ENCODE assay signal across 1 cellular context in the genomic region with DNA sequence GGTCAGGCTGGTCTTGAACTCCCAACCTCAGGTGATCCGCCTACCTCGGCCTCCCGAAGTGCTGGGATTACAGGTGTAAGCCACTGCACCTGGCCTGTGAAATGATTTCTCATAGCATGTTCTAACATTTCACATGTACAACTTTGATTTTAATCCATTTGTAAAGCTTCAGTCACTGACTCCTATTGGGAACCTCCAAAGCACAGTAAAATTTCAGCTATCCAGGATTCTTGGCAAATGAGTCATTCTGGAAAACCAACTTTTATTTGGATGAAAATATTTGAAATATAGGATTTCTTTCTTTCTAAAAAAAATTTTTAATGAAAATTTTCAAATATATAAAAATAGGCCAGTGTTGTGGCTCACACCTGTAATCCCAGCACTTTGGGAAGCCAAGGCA.
TF ChIP-seq lines count a peak whose summit lies in the region.

No MANE protein-coding gene starts in this region.

TF ChIP-seq in IMR-90, 13 proteins besides CTCF, POLR2A, EP300 and RAD21:
- TF ChIP-seq USF2 (IDR thresholded peaks at IDR 0.05; ENCODE audit: low read depth, low read length), result no peak
- no peak for TF ChIP-seq ELK1 (IDR thresholded peaks at IDR 0.05; ENCODE audit: borderline replicate concordance, low read depth, low read length)
- TF ChIP-seq CHD1 (IDR thresholded peaks at IDR 0.05; ENCODE audit: low read depth, low read length), result no peak
- TF ChIP-seq MAFK (IDR thresholded peaks at IDR 0.05; ENCODE audit: low read depth, low read length), result no peak
- no peak for TF ChIP-seq FOS (IDR thresholded peaks at IDR 0.05; ENCODE audit: low read depth, low read length)
- no peak for TF ChIP-seq SMC3 (IDR thresholded peaks at IDR 0.05; ENCODE audit: low read depth, low read length)
- TF ChIP-seq BHLHE40 (IDR thresholded peaks at IDR 0.05; ENCODE audit: low read depth, low read length), result no peak
- TF ChIP-seq CEBPB (IDR thresholded peaks at IDR 0.05; ENCODE audit: low read depth, low read length), result no peak
- TF ChIP-seq RFX5 (IDR thresholded peaks at IDR 0.05; ENCODE audit: low read depth, low read length), result no peak
- TF ChIP-seq MAZ (IDR thresholded peaks at IDR 0.05; ENCODE audit: borderline replicate concordance, low read depth, low read length), result no peak
- TF ChIP-seq NFE2L2 (IDR thresholded peaks at IDR 0.05; ENCODE audit: low read depth, low read length), result no peak
- TF ChIP-seq MXI1 (IDR thresholded peaks at IDR 0.05; ENCODE audit: borderline replicate concordance, low read depth, low read length), result no peak
- TF ChIP-seq RCOR1 (IDR thresholded peaks at IDR 0.05; ENCODE audit: insufficient replicate concordance, low read length), result no peak
